Comparison of ENCODE assay signal across 1 cellular context in the genomic region with DNA sequence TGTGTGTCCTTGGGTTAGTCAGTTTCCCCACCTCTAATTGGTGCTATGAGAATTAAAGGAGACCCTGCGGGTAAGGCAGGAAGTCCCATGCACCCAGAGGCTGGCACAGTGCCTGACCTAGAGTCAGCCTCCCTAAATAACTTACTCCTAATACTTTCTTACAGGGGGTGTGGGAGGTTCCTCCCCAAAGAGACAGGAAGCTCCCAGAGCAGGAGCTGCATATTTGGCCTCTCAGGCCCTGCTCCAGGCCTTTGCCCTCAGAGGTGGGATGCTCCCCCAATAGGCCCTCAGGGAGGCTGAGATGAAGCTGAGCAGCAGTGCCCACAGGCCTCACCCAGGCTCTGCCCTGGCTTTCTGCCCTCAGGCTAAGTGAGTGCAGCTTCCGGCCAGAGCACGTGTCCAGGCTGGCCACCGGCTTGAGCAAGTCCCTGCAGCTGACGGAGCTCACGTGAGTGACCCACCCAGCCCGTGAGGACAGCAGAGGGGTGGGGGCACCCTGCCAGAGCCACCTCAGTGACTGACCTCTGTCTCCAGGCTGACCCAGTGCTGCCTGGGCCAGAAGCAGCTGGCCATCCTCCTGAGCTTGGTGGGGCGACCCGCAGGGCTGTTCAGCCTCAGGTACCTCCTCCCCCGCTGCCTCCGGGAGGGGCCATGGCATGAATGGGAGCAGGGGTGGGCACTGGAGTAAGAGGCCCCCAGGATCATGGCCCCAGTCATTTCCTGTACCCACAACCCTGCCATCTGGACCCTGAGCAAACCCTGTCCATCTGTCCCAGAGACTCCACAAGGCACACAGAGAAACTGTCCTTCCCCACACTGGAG.
TF ChIP-seq lines count a peak whose summit lies in the region.

No MANE protein-coding gene starts in this region.

TF ChIP-seq in HepG2, 621 proteins besides CTCF, POLR2A, EP300 and RAD21 (continued from another document and continues in another):
- TF ChIP-seq, protein P1, sequence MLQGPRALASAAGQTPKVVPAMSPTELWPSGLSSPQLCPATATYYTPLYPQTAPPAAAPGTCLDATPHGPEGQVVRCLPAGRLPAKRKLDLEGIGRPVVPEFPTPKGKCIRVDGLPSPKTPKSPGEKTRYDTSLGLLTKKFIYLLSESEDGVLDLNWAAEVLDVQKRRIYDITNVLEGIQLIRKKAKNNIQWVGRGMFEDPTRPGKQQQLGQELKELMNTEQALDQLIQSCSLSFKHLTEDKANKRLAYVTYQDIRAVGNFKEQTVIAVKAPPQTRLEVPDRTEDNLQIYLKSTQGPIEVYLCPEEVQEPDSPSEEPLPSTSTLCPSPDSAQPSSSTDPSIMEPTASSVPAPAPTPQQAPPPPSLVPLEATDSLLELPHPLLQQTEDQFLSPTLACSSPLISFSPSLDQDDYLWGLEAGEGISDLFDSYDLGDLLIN (CRISPR knock-in tag; IDR thresholded peaks at IDR 0.05; ENCODE audit: borderline replicate concordance), result no peak
- TF ChIP-seq ZNF484 (CRISPR knock-in tag; IDR thresholded peaks at IDR 0.05; ENCODE audit: borderline replicate concordance, low read depth) (no peak), AHR (CRISPR knock-in tag; IDR thresholded peaks at IDR 0.05) (no peak), TP53 (CRISPR knock-in tag; conservative IDR thresholded peaks at IDR 0.05) (no peak), KDM3A (CRISPR knock-in tag; IDR thresholded peaks at IDR 0.05; ENCODE audit: low read depth) (no peak), FOXO1 (CRISPR knock-in tag; IDR thresholded peaks at IDR 0.05) (no peak), ZNF816 (CRISPR knock-in tag; IDR thresholded peaks at IDR 0.05; ENCODE audit: borderline replicate concordance) (no peak), HCFC1 (IDR thresholded peaks at IDR 0.05; ENCODE audit: low read depth, low read length) (no peak), FOXK2 (IDR thresholded peaks at IDR 0.05) (no peak), ZMAT3 (CRISPR knock-in tag; conservative IDR thresholded peaks at IDR 0.05) (no peak), EHMT2 (IDR thresholded peaks at IDR 0.05; ENCODE audit: borderline replicate concordance, low read depth, low read length) (no peak), ZNF713 (CRISPR knock-in tag; IDR thresholded peaks at IDR 0.05) (no peak), ZNF709 (CRISPR knock-in tag; IDR thresholded peaks at IDR 0.05) (no peak), ZNF468 (CRISPR knock-in tag; IDR thresholded peaks at IDR 0.05) (no peak), HOXA7 (CRISPR knock-in tag; IDR thresholded peaks at IDR 0.05) (no peak), ZBTB8A (CRISPR knock-in tag; IDR thresholded peaks at IDR 0.05; ENCODE audit: borderline replicate concordance, low read depth) (no peak), KMT2B (CRISPR knock-in tag; IDR thresholded peaks at IDR 0.05) (no peak), HIVEP1 (CRISPR knock-in tag; IDR thresholded peaks at IDR 0.05) (peak; percentile 86), ZFY (CRISPR knock-in tag; IDR thresholded peaks at IDR 0.05) (peak; percentile 18; the same call in 1 of the 2 replicates), ZNF264 (CRISPR knock-in tag; IDR thresholded peaks at IDR 0.05) (no peak), ATRX (CRISPR knock-in tag; IDR thresholded peaks at IDR 0.05; ENCODE audit: borderline replicate concordance) (no peak), IRX3 (CRISPR knock-in tag; IDR thresholded peaks at IDR 0.05; ENCODE audit: borderline replicate concordance, low read depth) (no peak), ZNF205 (CRISPR knock-in tag; IDR thresholded peaks at IDR 0.05) (no peak), JDP2 (CRISPR knock-in tag; IDR thresholded peaks at IDR 0.05; ENCODE audit: borderline replicate concordance) (no peak), RBFOX2 (IDR thresholded peaks at IDR 0.05; ENCODE audit: low read depth, low read length) (no peak), ZNF766 (CRISPR knock-in tag; IDR thresholded peaks at IDR 0.05; ENCODE audit: borderline replicate concordance) (no peak), ZNF326 (CRISPR knock-in tag; IDR thresholded peaks at IDR 0.05; ENCODE audit: borderline replicate concordance) (no peak), ZNF124 (CRISPR knock-in tag; IDR thresholded peaks at IDR 0.05) (no peak), FOXK1 (CRISPR knock-in tag; IDR thresholded peaks at IDR 0.05; ENCODE audit: borderline replicate concordance, low read depth) (no peak), POLR2AphosphoS5 (IDR thresholded peaks at IDR 0.05; ENCODE audit: low read depth, low read length) (no peak), HDAC2 (CRISPR knock-in tag; IDR thresholded peaks at IDR 0.05) (no peak), ZC3H13 (CRISPR knock-in tag; IDR thresholded peaks at IDR 0.05) (no peak), GATAD2A (CRISPR knock-in tag; IDR thresholded peaks at IDR 0.05) (peak; percentile 53), ZNF383 (CRISPR knock-in tag; IDR thresholded peaks at IDR 0.05; ENCODE audit: borderline replicate concordance) (no peak), FLYWCH1 (CRISPR knock-in tag; IDR thresholded peaks at IDR 0.05) (no peak), SMAD3 (CRISPR knock-in tag; IDR thresholded peaks at IDR 0.05) (0 out of 2 replicates have a peak, but pooled peaks have one; percentile 22), FOXM1 (CRISPR knock-in tag; IDR thresholded peaks at IDR 0.05) (no peak), TBX2 (CRISPR knock-in tag; IDR thresholded peaks at IDR 0.05; ENCODE audit: borderline replicate concordance) (peak; percentile 58; the same call in 1 of the 2 replicates), BCL6 (CRISPR knock-in tag; IDR thresholded peaks at IDR 0.05) (peak; percentile 19; the same call in 1 of the 2 replicates), ZNF367 (CRISPR knock-in tag; IDR thresholded peaks at IDR 0.05; ENCODE audit: borderline replicate concordance) (no peak), PPARG (CRISPR knock-in tag; conservative IDR thresholded peaks at IDR 0.05) (no peak), ESRRA (CRISPR knock-in tag; IDR thresholded peaks at IDR 0.05; ENCODE audit: low read depth) (no peak), ZNF343 (CRISPR knock-in tag; IDR thresholded peaks at IDR 0.05) (no peak), KAT7 (CRISPR knock-in tag; IDR thresholded peaks at IDR 0.05; ENCODE audit: borderline replicate concordance) (no peak), ZNF777 (CRISPR knock-in tag; IDR thresholded peaks at IDR 0.05) (no peak), ZNF331 (CRISPR knock-in tag; IDR thresholded peaks at IDR 0.05) (no peak), NCOA5 (CRISPR knock-in tag; IDR thresholded peaks at IDR 0.05) (no peak), ZNF430 (CRISPR knock-in tag; IDR thresholded peaks at IDR 0.05) (no peak), MLLT10 (CRISPR knock-in tag; IDR thresholded peaks at IDR 0.05) (no peak)
- TF ChIP-seq, protein P2, sequence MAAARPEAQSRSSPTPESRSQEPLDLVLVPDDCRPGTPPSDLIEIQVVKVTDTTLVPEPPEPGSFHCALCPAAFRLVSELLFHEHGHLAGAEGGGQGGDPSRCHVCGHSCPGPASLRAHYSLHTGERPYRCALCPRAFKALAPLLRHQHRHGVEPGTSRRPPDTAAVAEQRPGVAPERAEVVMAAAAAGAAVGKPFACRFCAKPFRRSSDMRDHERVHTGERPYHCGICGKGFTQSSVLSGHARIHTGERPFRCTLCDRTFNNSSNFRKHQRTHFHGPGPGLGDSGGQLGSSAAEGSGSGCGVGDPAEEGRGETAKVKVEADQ (CRISPR knock-in tag; IDR thresholded peaks at IDR 0.05; ENCODE audit: borderline replicate concordance), result no peak
- TF ChIP-seq, protein P3, sequence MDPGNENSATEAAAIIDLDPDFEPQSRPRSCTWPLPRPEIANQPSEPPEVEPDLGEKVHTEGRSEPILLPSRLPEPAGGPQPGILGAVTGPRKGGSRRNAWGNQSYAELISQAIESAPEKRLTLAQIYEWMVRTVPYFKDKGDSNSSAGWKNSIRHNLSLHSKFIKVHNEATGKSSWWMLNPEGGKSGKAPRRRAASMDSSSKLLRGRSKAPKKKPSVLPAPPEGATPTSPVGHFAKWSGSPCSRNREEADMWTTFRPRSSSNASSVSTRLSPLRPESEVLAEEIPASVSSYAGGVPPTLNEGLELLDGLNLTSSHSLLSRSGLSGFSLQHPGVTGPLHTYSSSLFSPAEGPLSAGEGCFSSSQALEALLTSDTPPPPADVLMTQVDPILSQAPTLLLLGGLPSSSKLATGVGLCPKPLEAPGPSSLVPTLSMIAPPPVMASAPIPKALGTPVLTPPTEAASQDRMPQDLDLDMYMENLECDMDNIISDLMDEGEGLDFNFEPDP (CRISPR knock-in tag; conservative IDR thresholded peaks at IDR 0.05), result no peak
- TF ChIP-seq, protein P4, sequence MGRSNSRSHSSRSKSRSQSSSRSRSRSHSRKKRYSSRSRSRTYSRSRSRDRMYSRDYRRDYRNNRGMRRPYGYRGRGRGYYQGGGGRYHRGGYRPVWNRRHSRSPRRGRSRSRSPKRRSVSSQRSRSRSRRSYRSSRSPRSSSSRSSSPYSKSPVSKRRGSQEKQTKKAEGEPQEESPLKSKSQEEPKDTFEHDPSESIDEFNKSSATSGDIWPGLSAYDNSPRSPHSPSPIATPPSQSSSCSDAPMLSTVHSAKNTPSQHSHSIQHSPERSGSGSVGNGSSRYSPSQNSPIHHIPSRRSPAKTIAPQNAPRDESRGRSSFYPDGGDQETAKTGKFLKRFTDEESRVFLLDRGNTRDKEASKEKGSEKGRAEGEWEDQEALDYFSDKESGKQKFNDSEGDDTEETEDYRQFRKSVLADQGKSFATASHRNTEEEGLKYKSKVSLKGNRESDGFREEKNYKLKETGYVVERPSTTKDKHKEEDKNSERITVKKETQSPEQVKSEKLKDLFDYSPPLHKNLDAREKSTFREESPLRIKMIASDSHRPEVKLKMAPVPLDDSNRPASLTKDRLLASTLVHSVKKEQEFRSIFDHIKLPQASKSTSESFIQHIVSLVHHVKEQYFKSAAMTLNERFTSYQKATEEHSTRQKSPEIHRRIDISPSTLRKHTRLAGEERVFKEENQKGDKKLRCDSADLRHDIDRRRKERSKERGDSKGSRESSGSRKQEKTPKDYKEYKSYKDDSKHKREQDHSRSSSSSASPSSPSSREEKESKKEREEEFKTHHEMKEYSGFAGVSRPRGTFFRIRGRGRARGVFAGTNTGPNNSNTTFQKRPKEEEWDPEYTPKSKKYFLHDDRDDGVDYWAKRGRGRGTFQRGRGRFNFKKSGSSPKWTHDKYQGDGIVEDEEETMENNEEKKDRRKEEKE (IDR thresholded peaks at IDR 0.05), result no peak
- TF ChIP-seq, protein P5, sequence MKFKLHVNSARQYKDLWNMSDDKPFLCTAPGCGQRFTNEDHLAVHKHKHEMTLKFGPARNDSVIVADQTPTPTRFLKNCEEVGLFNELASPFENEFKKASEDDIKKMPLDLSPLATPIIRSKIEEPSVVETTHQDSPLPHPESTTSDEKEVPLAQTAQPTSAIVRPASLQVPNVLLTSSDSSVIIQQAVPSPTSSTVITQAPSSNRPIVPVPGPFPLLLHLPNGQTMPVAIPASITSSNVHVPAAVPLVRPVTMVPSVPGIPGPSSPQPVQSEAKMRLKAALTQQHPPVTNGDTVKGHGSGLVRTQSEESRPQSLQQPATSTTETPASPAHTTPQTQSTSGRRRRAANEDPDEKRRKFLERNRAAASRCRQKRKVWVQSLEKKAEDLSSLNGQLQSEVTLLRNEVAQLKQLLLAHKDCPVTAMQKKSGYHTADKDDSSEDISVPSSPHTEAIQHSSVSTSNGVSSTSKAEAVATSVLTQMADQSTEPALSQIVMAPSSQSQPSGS (CRISPR knock-in tag; IDR thresholded peaks at IDR 0.05), result no peak
- TF ChIP-seq, protein P6, sequence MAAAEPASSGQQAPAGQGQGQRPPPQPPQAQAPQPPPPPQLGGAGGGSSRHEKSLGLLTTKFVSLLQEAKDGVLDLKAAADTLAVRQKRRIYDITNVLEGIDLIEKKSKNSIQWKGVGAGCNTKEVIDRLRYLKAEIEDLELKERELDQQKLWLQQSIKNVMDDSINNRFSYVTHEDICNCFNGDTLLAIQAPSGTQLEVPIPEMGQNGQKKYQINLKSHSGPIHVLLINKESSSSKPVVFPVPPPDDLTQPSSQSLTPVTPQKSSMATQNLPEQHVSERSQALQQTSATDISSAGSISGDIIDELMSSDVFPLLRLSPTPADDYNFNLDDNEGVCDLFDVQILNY (CRISPR knock-in tag; conservative IDR thresholded peaks at IDR 0.05), result no peak
- TF ChIP-seq, protein P7, sequence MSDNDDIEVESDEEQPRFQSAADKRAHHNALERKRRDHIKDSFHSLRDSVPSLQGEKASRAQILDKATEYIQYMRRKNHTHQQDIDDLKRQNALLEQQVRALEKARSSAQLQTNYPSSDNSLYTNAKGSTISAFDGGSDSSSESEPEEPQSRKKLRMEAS (IDR thresholded peaks at IDR 0.05), result peak; percentile 82
- TF ChIP-seq, protein P8, sequence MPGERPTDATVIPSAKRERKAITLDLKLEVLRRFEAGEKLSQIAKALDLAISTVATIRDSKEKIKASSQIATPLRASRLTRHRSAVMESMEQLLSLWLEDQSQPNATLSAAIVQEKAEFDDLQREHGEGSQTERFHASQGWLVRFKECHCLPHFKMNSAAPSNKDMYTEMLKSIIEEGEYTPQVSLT (CRISPR knock-in tag; IDR thresholded peaks at IDR 0.05; ENCODE audit: borderline replicate concordance, low read depth), result no peak
- TF ChIP-seq, protein P9, sequence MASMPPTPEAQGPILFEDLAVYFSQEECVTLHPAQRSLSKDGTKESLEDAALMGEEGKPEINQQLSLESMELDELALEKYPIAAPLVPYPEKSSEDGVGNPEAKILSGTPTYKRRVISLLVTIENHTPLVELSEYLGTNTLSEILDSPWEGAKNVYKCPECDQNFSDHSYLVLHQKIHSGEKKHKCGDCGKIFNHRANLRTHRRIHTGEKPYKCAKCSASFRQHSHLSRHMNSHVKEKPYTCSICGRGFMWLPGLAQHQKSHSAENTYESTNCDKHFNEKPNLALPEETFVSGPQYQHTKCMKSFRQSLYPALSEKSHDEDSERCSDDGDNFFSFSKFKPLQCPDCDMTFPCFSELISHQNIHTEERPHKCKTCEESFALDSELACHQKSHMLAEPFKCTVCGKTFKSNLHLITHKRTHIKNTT (CRISPR knock-in tag; IDR thresholded peaks at IDR 0.05), result no peak
- TF ChIP-seq, protein P10, sequence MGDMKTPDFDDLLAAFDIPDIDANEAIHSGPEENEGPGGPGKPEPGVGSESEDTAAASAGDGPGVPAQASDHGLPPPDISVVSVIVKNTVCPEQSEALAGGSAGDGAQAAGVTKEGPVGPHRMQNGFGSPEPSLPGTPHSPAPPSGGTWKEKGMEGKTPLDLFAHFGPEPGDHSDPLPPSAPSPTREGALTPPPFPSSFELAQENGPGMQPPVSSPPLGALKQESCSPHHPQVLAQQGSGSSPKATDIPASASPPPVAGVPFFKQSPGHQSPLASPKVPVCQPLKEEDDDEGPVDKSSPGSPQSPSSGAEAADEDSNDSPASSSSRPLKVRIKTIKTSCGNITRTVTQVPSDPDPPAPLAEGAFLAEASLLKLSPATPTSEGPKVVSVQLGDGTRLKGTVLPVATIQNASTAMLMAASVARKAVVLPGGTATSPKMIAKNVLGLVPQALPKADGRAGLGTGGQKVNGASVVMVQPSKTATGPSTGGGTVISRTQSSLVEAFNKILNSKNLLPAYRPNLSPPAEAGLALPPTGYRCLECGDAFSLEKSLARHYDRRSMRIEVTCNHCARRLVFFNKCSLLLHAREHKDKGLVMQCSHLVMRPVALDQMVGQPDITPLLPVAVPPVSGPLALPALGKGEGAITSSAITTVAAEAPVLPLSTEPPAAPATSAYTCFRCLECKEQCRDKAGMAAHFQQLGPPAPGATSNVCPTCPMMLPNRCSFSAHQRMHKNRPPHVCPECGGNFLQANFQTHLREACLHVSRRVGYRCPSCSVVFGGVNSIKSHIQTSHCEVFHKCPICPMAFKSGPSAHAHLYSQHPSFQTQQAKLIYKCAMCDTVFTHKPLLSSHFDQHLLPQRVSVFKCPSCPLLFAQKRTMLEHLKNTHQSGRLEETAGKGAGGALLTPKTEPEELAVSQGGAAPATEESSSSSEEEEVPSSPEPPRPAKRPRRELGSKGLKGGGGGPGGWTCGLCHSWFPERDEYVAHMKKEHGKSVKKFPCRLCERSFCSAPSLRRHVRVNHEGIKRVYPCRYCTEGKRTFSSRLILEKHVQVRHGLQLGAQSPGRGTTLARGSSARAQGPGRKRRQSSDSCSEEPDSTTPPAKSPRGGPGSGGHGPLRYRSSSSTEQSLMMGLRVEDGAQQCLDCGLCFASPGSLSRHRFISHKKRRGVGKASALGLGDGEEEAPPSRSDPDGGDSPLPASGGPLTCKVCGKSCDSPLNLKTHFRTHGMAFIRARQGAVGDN (CRISPR knock-in tag; IDR thresholded peaks at IDR 0.05), result peak; percentile 84
